In genomic region chr1:205313681-205314308, GRCh38 we compare ENCODE assay signal across 1 cellular context.
A peak's percentile ranks its signal among the peaks of the same experiment; 100 is the strongest.
TF ChIP-seq lines count a peak whose summit lies in the region.

No MANE protein-coding gene starts in this region.

TF ChIP-seq in H1, 55 proteins besides CTCF, POLR2A, EP300 and RAD21:
- TF ChIP-seq JUN (IDR thresholded peaks at IDR 0.05; ENCODE audit: low read depth, low read length): no peak
- TF ChIP-seq, protein P1, sequence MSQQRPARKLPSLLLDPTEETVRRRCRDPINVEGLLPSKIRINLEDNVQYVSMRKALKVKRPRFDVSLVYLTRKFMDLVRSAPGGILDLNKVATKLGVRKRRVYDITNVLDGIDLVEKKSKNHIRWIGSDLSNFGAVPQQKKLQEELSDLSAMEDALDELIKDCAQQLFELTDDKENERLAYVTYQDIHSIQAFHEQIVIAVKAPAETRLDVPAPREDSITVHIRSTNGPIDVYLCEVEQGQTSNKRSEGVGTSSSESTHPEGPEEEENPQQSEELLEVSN (IDR thresholded peaks at IDR 0.05): no peak
- no peak for TF ChIP-seq CEBPB (IDR thresholded peaks at IDR 0.05; ENCODE audit: low read depth, low read length)
- no peak for TF ChIP-seq NANOG (IDR thresholded peaks at IDR 0.05; ENCODE audit: insufficient read depth, low read depth, low read length, poor library complexity, severe bottlenecking)
- no peak for TF ChIP-seq MAFK (IDR thresholded peaks at IDR 0.05; ENCODE audit: low read depth, low read length)
- TF ChIP-seq HDAC6 (IDR thresholded peaks at IDR 0.05; ENCODE audit: low read depth, low read length): no peak
- peak; percentile 25; the same call in 1 of the 2 replicates for TF ChIP-seq EGR1 (IDR thresholded peaks at IDR 0.05; ENCODE audit: borderline replicate concordance, low read depth, low read length)
- TF ChIP-seq CHD7 (IDR thresholded peaks at IDR 0.05; ENCODE audit: insufficient replicate concordance, low read length): peak; percentile 55
- TF ChIP-seq ZNF274 (IDR thresholded peaks at IDR 0.05; ENCODE audit: borderline replicate concordance, extremely low read depth, low read length): no peak
- TF ChIP-seq JUND (IDR thresholded peaks at IDR 0.05; ENCODE audit: low read length): peak; percentile 31; the same call in 1 of the 2 replicates
- no peak for TF ChIP-seq POU5F1 (IDR thresholded peaks at IDR 0.05; ENCODE audit: low read depth, low read length)
- TF ChIP-seq TAF1 (IDR thresholded peaks at IDR 0.05; ENCODE audit: low read depth, low read length): peak; percentile 75; the same call in 1 of the 2 replicates
- TF ChIP-seq SIRT6 (IDR thresholded peaks at IDR 0.05; ENCODE audit: low read length): no peak
- TF ChIP-seq FOSL1 (IDR thresholded peaks at IDR 0.05; ENCODE audit: insufficient read depth, low read depth, low read length): no peak
- no peak for TF ChIP-seq KDM4A (IDR thresholded peaks at IDR 0.05; ENCODE audit: low read depth, low read length, severe bottlenecking)
- no peak; the same call in 1 of the 2 replicates for TF ChIP-seq RBBP5 (IDR thresholded peaks at IDR 0.05; ENCODE audit: borderline replicate concordance, low read depth, low read length)
- TF ChIP-seq BCL11A (IDR thresholded peaks at IDR 0.05; ENCODE audit: low read depth in 2 of 2, low read length in 2 of 2): no peak
- TF ChIP-seq, protein P2, sequence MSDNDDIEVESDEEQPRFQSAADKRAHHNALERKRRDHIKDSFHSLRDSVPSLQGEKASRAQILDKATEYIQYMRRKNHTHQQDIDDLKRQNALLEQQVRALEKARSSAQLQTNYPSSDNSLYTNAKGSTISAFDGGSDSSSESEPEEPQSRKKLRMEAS (IDR thresholded peaks at IDR 0.05): peak; percentile 9; the same call in 1 of the 2 replicates
- TF ChIP-seq HDAC2 (IDR thresholded peaks at IDR 0.05; ENCODE audit: borderline replicate concordance in 1 of 2, low read depth in 2 of 2, low read length in 2 of 2): peak in 1 of 2 experiments; percentile 40; a peak in 1 of 4 replicates
- no peak for TF ChIP-seq BRCA1 (IDR thresholded peaks at IDR 0.05; ENCODE audit: low read depth, low read length)
- peak; percentile 79 for TF ChIP-seq YY1 (IDR thresholded peaks at IDR 0.05; ENCODE audit: low read depth, low read length)
- no peak for TF ChIP-seq BACH1 (IDR thresholded peaks at IDR 0.05; ENCODE audit: low read length)
- no peak for TF ChIP-seq NRF1 (IDR thresholded peaks at IDR 0.05; ENCODE audit: low read depth, low read length)
- TF ChIP-seq RNF2 (IDR thresholded peaks at IDR 0.05; ENCODE audit: borderline replicate concordance, low read depth, low read length, missing control alignments, poor library complexity, severe bottlenecking): no peak
- no peak for TF ChIP-seq SAP30 (IDR thresholded peaks at IDR 0.05; ENCODE audit: insufficient read depth, insufficient replicate concordance, low read length)
- TF ChIP-seq TAF7 (optimal IDR thresholded peaks at IDR 0.05; ENCODE audit: borderline replicate concordance, low read depth, low read length): peak; percentile 38
- TF ChIP-seq KDM1A (IDR thresholded peaks at IDR 0.05; ENCODE audit: borderline replicate concordance, low read length): peak; percentile 80; the same call in 1 of the 2 replicates
- peak; percentile 92 for TF ChIP-seq CTBP2 (IDR thresholded peaks at IDR 0.05; ENCODE audit: borderline replicate concordance, insufficient read depth, insufficient read length, low read length)
- TF ChIP-seq, protein P3, sequence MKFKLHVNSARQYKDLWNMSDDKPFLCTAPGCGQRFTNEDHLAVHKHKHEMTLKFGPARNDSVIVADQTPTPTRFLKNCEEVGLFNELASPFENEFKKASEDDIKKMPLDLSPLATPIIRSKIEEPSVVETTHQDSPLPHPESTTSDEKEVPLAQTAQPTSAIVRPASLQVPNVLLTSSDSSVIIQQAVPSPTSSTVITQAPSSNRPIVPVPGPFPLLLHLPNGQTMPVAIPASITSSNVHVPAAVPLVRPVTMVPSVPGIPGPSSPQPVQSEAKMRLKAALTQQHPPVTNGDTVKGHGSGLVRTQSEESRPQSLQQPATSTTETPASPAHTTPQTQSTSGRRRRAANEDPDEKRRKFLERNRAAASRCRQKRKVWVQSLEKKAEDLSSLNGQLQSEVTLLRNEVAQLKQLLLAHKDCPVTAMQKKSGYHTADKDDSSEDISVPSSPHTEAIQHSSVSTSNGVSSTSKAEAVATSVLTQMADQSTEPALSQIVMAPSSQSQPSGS (IDR thresholded peaks at IDR 0.05; ENCODE audit: low read length): no peak
- TF ChIP-seq, protein P4, sequence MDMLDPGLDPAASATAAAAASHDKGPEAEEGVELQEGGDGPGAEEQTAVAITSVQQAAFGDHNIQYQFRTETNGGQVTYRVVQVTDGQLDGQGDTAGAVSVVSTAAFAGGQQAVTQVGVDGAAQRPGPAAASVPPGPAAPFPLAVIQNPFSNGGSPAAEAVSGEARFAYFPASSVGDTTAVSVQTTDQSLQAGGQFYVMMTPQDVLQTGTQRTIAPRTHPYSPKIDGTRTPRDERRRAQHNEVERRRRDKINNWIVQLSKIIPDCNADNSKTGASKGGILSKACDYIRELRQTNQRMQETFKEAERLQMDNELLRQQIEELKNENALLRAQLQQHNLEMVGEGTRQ (IDR thresholded peaks at IDR 0.05; ENCODE audit: low read length): no peak
- TF ChIP-seq SP4 (IDR thresholded peaks at IDR 0.05; ENCODE audit: low read length): peak; percentile 30; the same call in 1 of the 2 replicates
- no peak for TF ChIP-seq KDM5A (IDR thresholded peaks at IDR 0.05; ENCODE audit: low read length)
- TF ChIP-seq GABPA (IDR thresholded peaks at IDR 0.05; ENCODE audit: borderline replicate concordance, insufficient read depth, low read length): peak; percentile 14; the same call in 1 of the 2 replicates
- TF ChIP-seq POLR2AphosphoS5 (IDR thresholded peaks at IDR 0.05; ENCODE audit: low read depth, low read length): peak; percentile 66
- TF ChIP-seq CBX8 (IDR thresholded peaks at IDR 0.05; ENCODE audit: borderline replicate concordance, low read depth, low read length): no peak
- TF ChIP-seq SIX5 (IDR thresholded peaks at IDR 0.05; ENCODE audit: low read depth, low read length): no peak
- TF ChIP-seq SRF (IDR thresholded peaks at IDR 0.05; ENCODE audit: low read depth, low read length): no peak
- peak; percentile 49; the same call in 1 of the 2 replicates for TF ChIP-seq TBP (IDR thresholded peaks at IDR 0.05; ENCODE audit: low read depth, low read length)
- no peak for TF ChIP-seq PHF8 (conservative IDR thresholded peaks at IDR 0.05; ENCODE audit: low read depth, low read length)
- peak; percentile 77 for TF ChIP-seq ASH2L (IDR thresholded peaks at IDR 0.05; ENCODE audit: low read length)
- TF ChIP-seq SIN3A (conservative IDR thresholded peaks at IDR 0.05 in 1 of 2, IDR thresholded peaks at IDR 0.05 in 1 of 2; ENCODE audit: low read depth in 1 of 2, low read length in 2 of 2): peak; percentile 57 to 90; a peak in 2 of 4 replicates
- TF ChIP-seq SUZ12 (IDR thresholded peaks at IDR 0.05; ENCODE audit: low read length): no peak
- no peak for TF ChIP-seq RFX5 (IDR thresholded peaks at IDR 0.05; ENCODE audit: borderline replicate concordance, low read depth, low read length)
- no peak for TF ChIP-seq SP2 (IDR thresholded peaks at IDR 0.05; ENCODE audit: low read length)
- no peak for TF ChIP-seq CHD1 (IDR thresholded peaks at IDR 0.05; ENCODE audit: low read depth, low read length)
- TF ChIP-seq TEAD4 (IDR thresholded peaks at IDR 0.05; ENCODE audit: low read depth, low read length): peak; percentile 87
- TF ChIP-seq, protein P5, sequence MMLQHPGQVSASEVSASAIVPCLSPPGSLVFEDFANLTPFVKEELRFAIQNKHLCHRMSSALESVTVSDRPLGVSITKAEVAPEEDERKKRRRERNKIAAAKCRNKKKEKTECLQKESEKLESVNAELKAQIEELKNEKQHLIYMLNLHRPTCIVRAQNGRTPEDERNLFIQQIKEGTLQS (IDR thresholded peaks at IDR 0.05; ENCODE audit: insufficient read depth, low read depth, low read length): no peak
- TF ChIP-seq EZH2 (IDR thresholded peaks at IDR 0.05; ENCODE audit: low read depth, low read length, severe bottlenecking): no peak
- TF ChIP-seq CBX5 (IDR thresholded peaks at IDR 0.05; ENCODE audit: low read depth, low read length): no peak
- TF ChIP-seq SP1 (IDR thresholded peaks at IDR 0.05; ENCODE audit: low read depth, low read length): no peak; the same call in 1 of the 2 replicates
- TF ChIP-seq TCF12 (IDR thresholded peaks at IDR 0.05; ENCODE audit: low read depth, low read length): 0 out of 2 replicates have a peak, but pooled peaks have one; percentile 22
- no peak for TF ChIP-seq CREB1 (IDR thresholded peaks at IDR 0.05)
- TF ChIP-seq GTF2F1 (IDR thresholded peaks at IDR 0.05; ENCODE audit: borderline replicate concordance, low read depth, low read length): no peak
- no peak for TF ChIP-seq CHD2 (IDR thresholded peaks at IDR 0.05; ENCODE audit: low read length)
- no peak for TF ChIP-seq RXRA (IDR thresholded peaks at IDR 0.05; ENCODE audit: insufficient read depth, low read depth, low read length)
